In genomic region chr19:12733907-12734214, GRCh38 we compare ENCODE assay signal across 9 cellular contexts. TPM values are rescaled to one million over a fixed set of nuclear protein-coding genes. Genes with fewer than 3 reads are reported as not detected.
DNase-seq lines count a peak whose midpoint lies in the region; ATAC-seq and TF ChIP-seq lines count a peak whose summit lies in the region.
"Had no signal": no experiment of that assay in that cellular context is flagged by ENCODE, and none has a peak within 500 bp of the region (broad histone marks: within the 10 kb centered on the region; RNA-seq: fewer than 3 reads in every experiment).

No MANE protein-coding gene starts in this region.

- H3K79me2 ChIP-seq in MM.1S (ENCODE audit: low read length) = peaks cover 64% of the 10 kb centered on the region

- peaks cover 44% of the 10 kb centered on the region for H3K4me1 Mint-ChIP-seq in neural crest cell

- H3K4me3 ChIP-seq in MM.1S (ENCODE audit: low read length) (peak overlapping the region; percentile 100), duodenal mucosa (ENCODE audit: low read depth in 1 of 2, low read length in 2 of 2) (peak overlapping the region; percentile 96)

- H3K4me3 Mint-ChIP-seq in neural crest cell = peak overlapping the region; percentile 92

- H3K27me3 ChIP-seq in MM.1S (replicated peaks; ENCODE audit: insufficient read depth, low read length) (no peaks in the 10 kb centered on the region), duodenal mucosa (ENCODE audit: control insufficient read depth in 1 of 2, insufficient read depth in 2 of 2, low read length in 2 of 2) (no peaks in the 10 kb centered on the region)

- peaks cover 8% of the 10 kb centered on the region for H3K36me3 ChIP-seq in MM.1S (replicated peaks; ENCODE audit: insufficient read depth, low read length)
- H3K36me3 ChIP-seq in duodenal mucosa (ENCODE audit: control insufficient read depth in 1 of 2, insufficient read depth in 2 of 2, low read length in 2 of 2) = peaks cover 19 to 30% of the 10 kb centered on the region in 2 donors

- H3K4me2 ChIP-seq in MM.1S (ENCODE audit: low read depth, low read length) = peak overlapping the region; percentile 98

- H3K9me3 ChIP-seq in MM.1S (replicated peaks; ENCODE audit: insufficient read depth, low read length) (no peaks in the 10 kb centered on the region), duodenal mucosa (ENCODE audit: control insufficient read depth in 1 of 2, low read length in 2 of 2) (no peaks in the 10 kb centered on the region)

- H3K27ac ChIP-seq in C4-2B (peak overlapping the region; percentile 97), MM.1S (ENCODE audit: low read length) (peak overlapping the region; percentile 80), duodenal mucosa (ENCODE audit: low read depth, low read length) (peak overlapping the region; percentile 88)

- H3K9ac ChIP-seq in MM.1S (ENCODE audit: low read length) (peak overlapping the region; percentile 99), duodenal mucosa (ENCODE audit: low read depth in 1 of 2, low read length in 2 of 2) (peak overlapping the region; percentile 82 to 87)

- peaks cover 17% of the 10 kb centered on the region for H3K4me1 ChIP-seq in MM.1S (ENCODE audit: low read length)
- peaks cover 22 to 34% of the 10 kb centered on the region in 2 donors for H3K4me1 ChIP-seq in duodenal mucosa (ENCODE audit: control insufficient read depth in 1 of 2, insufficient read depth in 2 of 2, low read length in 2 of 2)

- H3K27me3 Mint-ChIP-seq in neural crest cell (ENCODE audit: low read depth) = peaks cover 5% of the 10 kb centered on the region

- H3K36me3 Mint-ChIP-seq in neural crest cell (ENCODE audit: low read depth) = peaks cover 21% of the 10 kb centered on the region

- no peaks in the 10 kb centered on the region for H3K9me3 Mint-ChIP-seq in neural crest cell

- H3F3A ChIP-seq in MM.1S (ENCODE audit: insufficient read depth, low read length) = peaks cover 11% of the 10 kb centered on the region; the same call in 1 of the 2 replicates

- peak overlapping the region; percentile 78; the same call in 1 of the 2 replicates for H2AFZ ChIP-seq in MM.1S (ENCODE audit: low read length)

- H3K9me2 ChIP-seq in MM.1S (replicated peaks; ENCODE audit: insufficient read depth, low read length) = no peaks in the 10 kb centered on the region

- DNase-seq in MM.1S = no peak
- DNase-seq in neural crest cell (ENCODE audit: low read depth, low spot score) = no peak
- DNase-seq in SIG-M5 treated with dmso at 0.1 percent for 504 hours (lab: John Stamatoyannopoulos, UW; ENCODE audit: unreplicated experiment) = no peak
- DNase-seq in iPS-NIHi7 (ENCODE audit: extremely low spot score) = no peak

- no peak for ATAC-seq in GM18873 (IDR thresholded peaks at IDR 0.05; ENCODE audit: low FRiP score, unreplicated experiment)
- ATAC-seq in HG02798 (IDR thresholded peaks at IDR 0.05; ENCODE audit: poor library complexity, unreplicated experiment) = no peak

- TF ChIP-seq CTCF in C4-2B (conservative IDR thresholded peaks at IDR 0.05) (no peak), MM.1S (IDR thresholded peaks at IDR 0.05; ENCODE audit: low read length) (no peak), neural crest cell (conservative IDR thresholded peaks at IDR 0.05) (no peak)

- H4K20me1 ChIP-seq in MM.1S (ENCODE audit: insufficient read depth, low read length) = peaks cover 21% of the 10 kb centered on the region; the same call in 1 of the 2 replicates

- peak overlapping the region; percentile 93 for H3K27ac Mint-ChIP-seq in neural crest cell (ENCODE audit: unreplicated experiment)

RNA-seq across cellular contexts. Expression of gene TRIR, which starts 0.6 kb away (rescaled TPM):
- total RNA-seq in neural crest cell = 233 and 246 TPM in 2 replicates

RNA-seq across cellular contexts. Expression of gene GET3, which starts 3.4 kb away (rescaled TPM):
- 72.5 and 75.9 TPM in 2 replicates for total RNA-seq in neural crest cell

RNA-seq across cellular contexts. Expression of gene TNPO2, which starts 10.1 kb away (rescaled TPM):
- total RNA-seq in neural crest cell = 127 and 138 TPM in 2 replicates

RNA-seq across cellular contexts. Expression of gene BEST2, which starts 17.7 kb away (rescaled TPM):
- total RNA-seq in neural crest cell = not detected in 2 replicates
- total RNA-seq: activated CD8-positive, alpha-beta memory T cell treated with anti-CD3 and anti-CD28 coated beads for 36 hours had no signal

RNA-seq across cellular contexts. Expression of gene FBXW9, which starts 37.4 kb away (rescaled TPM):
- total RNA-seq in neural crest cell = 15.9 and 16.0 TPM in 2 replicates
